13 cellular contexts compared by ENCODE assay signal in the genomic region with DNA sequence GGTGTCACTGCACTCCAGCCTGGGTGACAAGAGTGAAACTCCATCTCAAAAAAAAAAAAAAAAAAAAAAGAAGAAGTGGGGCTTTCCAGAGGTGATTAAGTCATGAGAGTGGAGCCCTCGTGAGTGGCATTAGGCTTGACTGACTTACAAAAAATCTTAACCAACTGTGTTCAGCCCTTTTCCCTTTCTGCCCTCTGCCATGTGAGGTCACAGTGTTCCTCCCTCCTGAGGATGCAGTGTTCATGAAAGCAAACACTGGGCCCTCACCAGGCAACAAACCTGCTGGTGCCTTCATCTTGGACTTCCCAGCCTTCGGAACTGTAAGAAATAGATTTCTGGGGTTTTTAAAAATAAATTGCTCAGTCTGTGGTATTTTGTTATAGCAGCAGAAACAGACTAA. TPM values are rescaled to one million over a fixed set of nuclear protein-coding genes. Genes with fewer than 3 reads are reported as not detected.
DNase-seq lines count a peak whose midpoint lies in the region; ATAC-seq lines count a peak whose summit lies in the region.
"Had no signal": no experiment of that assay in that cellular context is flagged by ENCODE, and none has a peak within 500 bp of the region (broad histone marks: within the 10 kb centered on the region; RNA-seq: fewer than 3 reads in every experiment).

No MANE protein-coding gene starts in this region.

- no peaks in the 10 kb centered on the region for H3K36me3 Mint-ChIP-seq in naive thymus-derived CD4-positive, alpha-beta T cell
- no peaks in the 10 kb centered on the region for H3K36me3 Mint-ChIP-seq in immature natural killer cell
- H3K36me3 Mint-ChIP-seq: T-cell had no signal

- no peak overlapping the region for H3K4me3 Mint-ChIP-seq in naive thymus-derived CD4-positive, alpha-beta T cell
- H3K4me3 Mint-ChIP-seq in immature natural killer cell: no peak overlapping the region
- H3K4me3 Mint-ChIP-seq: T-cell had no signal

- no peaks in the 10 kb centered on the region for H3K27me3 ChIP-seq in naive thymus-derived CD4-positive, alpha-beta T cell (ENCODE audit: control insufficient read depth in 2 of 2, insufficient read depth in 2 of 2, low read length in 2 of 2)
- H3K27me3 ChIP-seq: adrenal gland, gastrocnemius medialis had no signal

- H3K27me3 Mint-ChIP-seq in naive thymus-derived CD4-positive, alpha-beta T cell: no peaks in the 10 kb centered on the region
- H3K27me3 Mint-ChIP-seq in immature natural killer cell (ENCODE audit: low read depth in 3 of 3): peaks cover 0 to 5% (median 0%) of the 10 kb centered on the region in 3 donors
- H3K27me3 Mint-ChIP-seq: T-cell had no signal

- intact Hi-C loops in naive thymus-derived CD4-positive, alpha-beta T cell (cut with micrococcal nuclease): no loop called here
- intact Hi-C loops in left ventricle myocardium superior (cut with micrococcal nuclease): no loop called here

- POLR2A ChIA-PET in naive thymus-derived CD4-positive, alpha-beta T cell (lab: Charles Lee): no interaction called here

- H3K9me3 Mint-ChIP-seq in naive thymus-derived CD4-positive, alpha-beta T cell: no peaks in the 10 kb centered on the region
- H3K9me3 Mint-ChIP-seq in immature natural killer cell: no peaks in the 10 kb centered on the region
- H3K9me3 Mint-ChIP-seq: T-cell had no signal

- no peaks in the 10 kb centered on the region for H3K4me1 ChIP-seq in naive thymus-derived CD4-positive, alpha-beta T cell (ENCODE audit: control insufficient read depth in 2 of 2, insufficient read depth in 2 of 2, low read length in 2 of 2)
- H3K4me1 ChIP-seq: adrenal gland, gastrocnemius medialis had no signal

- no peak overlapping the region for H3K4me3 ChIP-seq in naive thymus-derived CD4-positive, alpha-beta T cell (ENCODE audit: low read length)
- H3K4me3 ChIP-seq: A549, adrenal gland, gastrocnemius medialis, thoracic aorta had no signal

- H3K27ac Mint-ChIP-seq in naive thymus-derived CD4-positive, alpha-beta T cell: no peak overlapping the region
- no peak overlapping the region for H3K27ac Mint-ChIP-seq in immature natural killer cell

- H3K9me3 ChIP-seq in naive thymus-derived CD4-positive, alpha-beta T cell (ENCODE audit: control insufficient read depth in 2 of 3, low read length in 3 of 3): no peaks in the 10 kb centered on the region
- H3K9me3 ChIP-seq: A549, adrenal gland, gastrocnemius medialis, thoracic aorta had no signal

- H3K27ac ChIP-seq in naive thymus-derived CD4-positive, alpha-beta T cell (ENCODE audit: low read depth, low read length): no peak overlapping the region
- H3K27ac ChIP-seq: A549, adrenal gland, gastrocnemius medialis, thoracic aorta had no signal

- ATAC-seq in activated CD4-positive, CD25-positive, alpha-beta regulatory T cell treated with anti-CD3 and anti-CD28 coated beads, Interleukin-2, amount 50 U/mL, for 24 hours: peak; percentile 74 to 77
- peak; percentile 85 for ATAC-seq in GM21723 (IDR thresholded peaks at IDR 0.05; ENCODE audit: unreplicated experiment)
- ATAC-seq in HG03558 (IDR thresholded peaks at IDR 0.05; ENCODE audit: extremely low read depth, unreplicated experiment): peak; percentile 92
- peak; percentile 93 for ATAC-seq in naive thymus-derived CD4-positive, alpha-beta T cell
- no peak for ATAC-seq in left ventricle myocardium superior
- ATAC-seq: gastrocnemius medialis had no signal

- no peaks in the 10 kb centered on the region for H3K36me3 ChIP-seq in naive thymus-derived CD4-positive, alpha-beta T cell (ENCODE audit: control insufficient read depth in 2 of 3, insufficient read depth in 3 of 3, low read length in 3 of 3)
- H3K36me3 ChIP-seq: adrenal gland, gastrocnemius medialis, thoracic aorta had no signal

- no peak for DNase-seq in activated CD4-positive, CD25-positive, alpha-beta regulatory T cell (lab: John Stamatoyannopoulos, UW)
- no peak for DNase-seq in naive thymus-derived CD4-positive, alpha-beta T cell
- DNase-seq in left ventricle myocardium superior (no peak), immature natural killer cell (no peak), midbrain (lab: John Stamatoyannopoulos, UW) (no peak)
- DNase-seq: gastrocnemius medialis had no signal

- H3K4me1 Mint-ChIP-seq in naive thymus-derived CD4-positive, alpha-beta T cell: no peaks in the 10 kb centered on the region
- no peaks in the 10 kb centered on the region for H3K4me1 Mint-ChIP-seq in immature natural killer cell
- H3K4me1 Mint-ChIP-seq: T-cell had no signal

- CTCF ChIA-PET in naive thymus-derived CD4-positive, alpha-beta T cell (lab: Charles Lee): no interaction called here

RNA-seq across cellular contexts. Expression of a gene that starts 37.0 kb away (rescaled TPM):
- 10 to 100 TPM; 14.6 to 20.5 (median 19.6) TPM for total RNA-seq in naive thymus-derived CD4-positive, alpha-beta T cell
- polyA plus RNA-seq in naive thymus-derived CD4-positive, alpha-beta T cell: 10 to 100 TPM; 39.9 to 40.2 TPM
- total RNA-seq in left ventricle myocardium superior: 21.9 TPM
- polyA plus RNA-seq in immature natural killer cell: 10 to 100 TPM; 24.5 to 33.1 (median 24.6) TPM

RNA-seq across cellular contexts. Expression of a gene that starts 49.2 kb away (rescaled TPM):
- 10 to 100 TPM in 3 of 5 experiments, 1 to 10 TPM in 2; 6.7 to 16.7 (median 10.7) TPM for total RNA-seq in naive thymus-derived CD4-positive, alpha-beta T cell
- polyA plus RNA-seq in naive thymus-derived CD4-positive, alpha-beta T cell: 1 to 10 TPM; 1.7 to 2.6 TPM
- total RNA-seq in left ventricle myocardium superior: 8.3 TPM
- 1 to 10 TPM in 2 of 3 donors, under 1 TPM in 1; 0.32 to 1.6 (median 1.3) TPM for polyA plus RNA-seq in immature natural killer cell
